8 cellular contexts compared by ENCODE assay signal in genomic region chr4:121824171-121824527, GRCh38. TPM values are rescaled to one million over a fixed set of nuclear protein-coding genes. Genes with fewer than 3 reads are reported as not detected.
DNase-seq lines count a peak whose midpoint lies in the region; ATAC-seq and TF ChIP-seq lines count a peak whose summit lies in the region.

No MANE protein-coding gene starts in this region.

- no peak for DNase-seq in T-helper 1 cell
- DNase-seq in hepatocyte (ENCODE audit: low spot score), result no peak
- DNase-seq in HPDE6-E6E7 (ENCODE audit: extremely low spot score), result no peak

- H3K4me1 Mint-ChIP-seq in T-helper 1 cell treated with Interleukin-12 subunit alpha and Interleukin-12 subunit beta and Interleukin-4 antibody, amounts not matched to agents 30 μg/mL and 1 μg/mL, for 36 hours (ENCODE audit: low read depth), result peaks cover 26% of the 10 kb centered on the region

- H3K27ac ChIP-seq in VCaP (peak overlapping the region; percentile 61), hepatocyte (peak overlapping the region; percentile 4), stomach smooth muscle (ENCODE audit: low read length) (peak overlapping the region; percentile 68)

- peak overlapping the region; percentile 98 for H3K27ac Mint-ChIP-seq in T-helper 1 cell treated with Interleukin-12 subunit alpha and Interleukin-12 subunit beta and Interleukin-4 antibody, amounts not matched to agents 30 μg/mL and 1 μg/mL, for 36 hours

- no peaks in the 10 kb centered on the region for H3K36me3 ChIP-seq in hepatocyte (replicated peaks; ENCODE audit: insufficient read depth, low read depth)
- H3K36me3 ChIP-seq in stomach smooth muscle (ENCODE audit: control insufficient read depth in 2 of 2, insufficient read depth in 2 of 2, low read length in 2 of 2), result peaks cover 2 to 7% of the 10 kb centered on the region in 2 donors

- H3K36me3 Mint-ChIP-seq in T-helper 1 cell treated with Interleukin-12 subunit alpha and Interleukin-12 subunit beta and Interleukin-4 antibody, amounts not matched to agents 30 μg/mL and 1 μg/mL, for 36 hours (ENCODE audit: low read depth), result peaks cover 20% of the 10 kb centered on the region

- H2AFZ ChIP-seq in hepatocyte, result peak overlapping the region; percentile 65

- H3K4me3 ChIP-seq in hepatocyte, result peak overlapping the region; percentile 10
- H3K4me3 ChIP-seq in stomach smooth muscle (ENCODE audit: low read length in 2 of 2), result peak overlapping the region; percentile 75 to 82

- peak overlapping the region; percentile 96 for H3K4me3 Mint-ChIP-seq in T-helper 1 cell treated with Interleukin-12 subunit alpha and Interleukin-12 subunit beta and Interleukin-4 antibody, amounts not matched to agents 30 μg/mL and 1 μg/mL, for 36 hours

- peaks cover 25% of the 10 kb centered on the region for H3K79me2 ChIP-seq in hepatocyte

- H3K4me1 ChIP-seq in hepatocyte (ENCODE audit: insufficient read depth) (no peaks in the 10 kb centered on the region), stomach smooth muscle (ENCODE audit: control insufficient read depth, insufficient read depth, low read length) (peaks cover 6% of the 10 kb centered on the region)

- TF ChIP-seq CTCF in VCaP (conservative IDR thresholded peaks at IDR 0.05), result no peak
- TF ChIP-seq CTCF in hepatocyte (IDR thresholded peaks at IDR 0.05; ENCODE audit: poor library complexity), result no peak

- H3K4me2 ChIP-seq in hepatocyte, result peak overlapping the region; percentile 71

- H3K27me3 ChIP-seq in hepatocyte (no peaks in the 10 kb centered on the region), stomach smooth muscle (ENCODE audit: control insufficient read depth in 1 of 2, insufficient read depth in 2 of 2, low read length in 2 of 2) (no peaks in the 10 kb centered on the region)

- no peaks in the 10 kb centered on the region for H3K27me3 Mint-ChIP-seq in T-helper 1 cell treated with Interleukin-12 subunit alpha and Interleukin-12 subunit beta and Interleukin-4 antibody, amounts not matched to agents 30 μg/mL and 1 μg/mL, for 36 hours (ENCODE audit: low read depth)

- 15% methylated on average over 8 of the region's 8 CpGs for WGBS in hepatocyte (ENCODE audit: low lambda C conversion rate, missing lambda C conversion rate)

- H3K9me3 ChIP-seq in hepatocyte (ENCODE audit: low read depth) (no peaks in the 10 kb centered on the region), stomach smooth muscle (ENCODE audit: control insufficient read depth in 2 of 2, low read length in 2 of 2) (no peaks in the 10 kb centered on the region)

- no peaks in the 10 kb centered on the region for H4K20me1 ChIP-seq in hepatocyte (ENCODE audit: insufficient read depth, poor library complexity, severe bottlenecking)

- ATAC-seq in HG02981 (IDR thresholded peaks at IDR 0.05; ENCODE audit: unreplicated experiment) (no peak), HG03521 (IDR thresholded peaks at IDR 0.05; ENCODE audit: unreplicated experiment) (no peak)

- H3K9me2 ChIP-seq in hepatocyte (replicated peaks; ENCODE audit: insufficient read depth), result no peaks in the 10 kb centered on the region

- H3K9ac ChIP-seq in stomach smooth muscle (ENCODE audit: low read length in 2 of 2), result peak overlapping the region; percentile 86 to 89

- H3K9me3 Mint-ChIP-seq in T-helper 1 cell treated with Interleukin-12 subunit alpha and Interleukin-12 subunit beta and Interleukin-4 antibody, amounts not matched to agents 30 μg/mL and 1 μg/mL, for 36 hours, result no peaks in the 10 kb centered on the region

RNA-seq across cellular contexts. Expression of gene CCNA2, which starts 0.5 kb away (rescaled TPM):
- total RNA-seq in hepatocyte, result 15.3 and 21.6 TPM in 2 replicates
- polyA plus RNA-seq in hepatocyte, result 7.4 and 15.1 TPM in 2 replicates

RNA-seq across cellular contexts. Expression of gene EXOSC9, which starts 23.0 kb away (rescaled TPM):
- 20.1 and 23.1 TPM in 2 replicates for total RNA-seq in hepatocyte
- 14.4 and 15.4 TPM in 2 replicates for polyA plus RNA-seq in hepatocyte

RNA-seq across cellular contexts. Expression of gene BBS7, which starts 46.1 kb away (rescaled TPM):
- total RNA-seq in hepatocyte, result 9.5 and 12.4 TPM in 2 replicates
- polyA plus RNA-seq in hepatocyte, result 11.9 and 12.1 TPM in 2 replicates

RNA-seq across cellular contexts. Expression of gene SMIM43, which starts 59.2 kb away (rescaled TPM):
- total RNA-seq in hepatocyte, result 0.08 TPM in 1 of 2 replicates, not detected in the other
- 0.95 TPM in 1 of 2 replicates, not detected in the other for polyA plus RNA-seq in hepatocyte

Comparison
In these comparisons a context has a peak if more than half of its experiments do, and no peak if none do; other contexts are left out.
1. H3K27ac ChIP-seq: peak in every context shown above with its lines; median percentile 68 in stomach smooth muscle; 61 in VCaP; 4 in hepatocyte.